ENCODE assay signal across 10 cellular contexts in the genomic region with DNA sequence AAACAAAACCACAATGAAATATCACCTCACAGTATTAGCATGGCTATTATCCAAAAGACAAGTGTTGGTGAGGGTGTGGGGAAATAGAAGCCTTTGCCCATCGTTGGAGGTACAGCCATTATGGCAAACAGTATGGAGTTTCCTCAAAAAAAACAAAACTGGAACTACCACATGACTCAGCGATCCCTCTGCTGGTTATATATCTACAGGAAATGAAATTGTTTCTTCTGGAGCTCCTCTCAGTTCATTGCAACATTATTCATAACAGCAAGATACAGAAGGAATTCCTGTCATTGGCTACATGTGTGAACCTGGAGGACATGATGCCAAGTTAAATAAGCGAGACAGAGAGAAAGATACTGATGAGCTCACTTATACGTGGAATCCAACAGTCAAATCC. TPM values are rescaled to one million over a fixed set of nuclear protein-coding genes. Genes with fewer than 3 reads are reported as not detected.
A peak's percentile ranks its signal among the peaks of the same experiment; 100 is the strongest.
DNase-seq lines count a peak whose midpoint lies in the region; ATAC-seq and TF ChIP-seq lines count a peak whose summit lies in the region.
"Had no signal": no experiment of that assay in that cellular context is flagged by ENCODE, and none has a peak within 500 bp of the region (broad histone marks: within the 10 kb centered on the region; RNA-seq: fewer than 3 reads in every experiment).

No MANE protein-coding gene starts in this region.

- peaks cover 20% of the 10 kb centered on the region for H3K79me2 ChIP-seq in osteoblast (ENCODE audit: insufficient read depth, low read length)

- peak overlapping the region; percentile 4 for H3K4me3 ChIP-seq in osteoblast (ENCODE audit: insufficient read depth, low read length)
- H3K4me3 ChIP-seq in tibial artery = no peak overlapping the region
- H3K4me3 ChIP-seq: SJCRH30 had no signal

- intact Hi-C loops in tibial artery (cut with DNase I; ENCODE audit: low total_unique reads) = loop anchor here (10.0 kb wide), 1 partner anchor 242 kb away; a partner anchor contains a TSS

- H3K4me1 ChIP-seq in osteoblast (ENCODE audit: insufficient read depth, low read length) (peaks cover 24% of the 10 kb centered on the region), tibial artery (peaks cover 0 to 23% (median 16%) of the 10 kb centered on the region in 4 donors)

- H3K27me3 ChIP-seq in osteoblast (ENCODE audit: insufficient read depth, low read length) (no peaks in the 10 kb centered on the region), tibial artery (peaks cover 0 to 4% of the 10 kb centered on the region in 2 donors)
- H3K27me3 ChIP-seq: SJCRH30 had no signal

- TF ChIP-seq CTCF in osteoblast (IDR thresholded peaks at IDR 0.05; ENCODE audit: extremely low read depth, low read depth, low read length) (peak; percentile 32), tibial artery (IDR thresholded peaks at IDR 0.05) (no peak)

- H3K9me3 ChIP-seq in osteoblast (ENCODE audit: low read depth, low read length) = no peaks in the 10 kb centered on the region
- H3K9me3 ChIP-seq in tibial artery = no peaks in the 10 kb centered on the region
- H3K9me3 ChIP-seq: SJCRH30 had no signal

- H3K27ac ChIP-seq in osteoblast (ENCODE audit: low read depth, low read length) (peak overlapping the region; percentile 64), tibial artery (no peak overlapping the region)
- H3K27ac ChIP-seq: SJCRH30 had no signal

- ATAC-seq in GM18502 (IDR thresholded peaks at IDR 0.05; ENCODE audit: poor library complexity, unreplicated experiment) = no peak

- H2AFZ ChIP-seq in osteoblast (ENCODE audit: low read length) = peak overlapping the region; percentile 71

- H3K36me3 ChIP-seq in osteoblast (ENCODE audit: insufficient read depth, low read length) = peaks cover 7% of the 10 kb centered on the region
- H3K36me3 ChIP-seq in tibial artery = peaks cover 0 to under 1% (median 0%) of the 10 kb centered on the region in 3 donors

- H3K4me2 ChIP-seq in osteoblast (ENCODE audit: insufficient read depth, low read length) = peak overlapping the region; percentile 67

- H4K20me1 ChIP-seq in osteoblast (ENCODE audit: insufficient read depth, low read length) = peaks cover 19% of the 10 kb centered on the region

- DNase-seq in NCI-H146 (lab: John Stamatoyannopoulos, UW) = peak; percentile 8
- DNase-seq in NCI-H146 treated with DMSO at 0.1 percent for 48 hours (lab: John Stamatoyannopoulos, UW; ENCODE audit: unreplicated experiment) = no peak
- DNase-seq in NCI-H2171 (lab: John Stamatoyannopoulos, UW) = peak; percentile 42
- DNase-seq in brain pericyte (ENCODE audit: low read depth, low spot score) = peak; percentile 58
- peak; percentile 97 for DNase-seq in osteoblast (ENCODE audit: insufficient read length, low spot score, missing footprints)
- no peak for DNase-seq in epidermal melanocyte (ENCODE audit: insufficient read length, low spot score)
- no peak for DNase-seq in tibial artery
- DNase-seq: naive B cell had no signal

RNA-seq across cellular contexts. Expression of a gene that starts 2.4 kb away (rescaled TPM):
- total RNA-seq in osteoblast = 94.9 and 95.9 TPM in 2 replicates

Comparison
In these comparisons a context has a peak if more than half of its experiments do, and no peak if none do; other contexts are left out.
1. DNase-seq: peak in NCI-H146 (single experiment), NCI-H2171 (single experiment), brain pericyte (single experiment) and osteoblast (single experiment); none in NCI-H146 treated with DMSO at 0.1 percent for 48 hours (single experiment), epidermal melanocyte (single experiment) and tibial artery (0 of 2).